16 cellular contexts compared by ENCODE assay signal in the genomic region with DNA sequence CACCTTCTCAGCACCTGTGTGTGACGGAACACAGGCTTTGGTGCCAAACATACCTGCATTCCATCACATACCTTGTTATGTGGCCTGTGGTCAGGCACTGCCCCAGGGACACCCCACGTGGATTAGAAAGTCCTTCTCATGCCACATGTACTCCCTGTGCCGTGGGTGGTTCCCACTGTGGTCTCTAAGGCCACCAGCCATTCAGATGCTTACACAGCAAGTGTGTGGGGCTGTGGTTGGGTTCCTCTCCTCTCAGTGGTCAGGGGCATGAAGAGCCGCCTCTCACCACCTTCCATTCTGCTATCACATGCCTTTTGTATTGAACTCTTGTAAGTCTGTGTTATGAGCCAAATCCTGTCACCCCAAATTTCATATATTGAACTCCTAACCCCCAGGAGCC.
DNase-seq lines count a peak whose midpoint lies in the region; ATAC-seq and TF ChIP-seq lines count a peak whose summit lies in the region.
"Had no signal": no experiment of that assay in that cellular context is flagged by ENCODE, and none has a peak within 500 bp of the region (broad histone marks: within the 10 kb centered on the region; RNA-seq: fewer than 3 reads in every experiment).

No MANE protein-coding gene starts in this region.

- intact Hi-C loops in uterus (cut with DNase I; ENCODE audit: low total_unique reads), result no loop called here
- intact Hi-C loops in left lung (cut with DNase I), result no loop called here
- intact Hi-C loops in CD4-positive, alpha-beta memory T cell (cut with micrococcal nuclease), result no loop called here

- peaks cover 0 to 27% (median 6%) of the 10 kb centered on the region in 8 donors for H3K9me3 Mint-ChIP-seq in CD4-positive, alpha-beta memory T cell

- peak overlapping the region; percentile 61; the same call in 1 of the 2 replicates for H3K4me2 ChIP-seq in MM.1S (ENCODE audit: low read depth, low read length)

- no peaks in the 10 kb centered on the region for H4K20me1 ChIP-seq in MM.1S (ENCODE audit: insufficient read depth, low read length)

- H3K79me2 ChIP-seq in MM.1S (ENCODE audit: low read length), result no peaks in the 10 kb centered on the region

- TF ChIP-seq POLR2A in uterus (IDR thresholded peaks at IDR 0.05), result no peak

- H3K4me3 Mint-ChIP-seq in CD4-positive, alpha-beta memory T cell, result no peak overlapping the region
- H3K4me3 Mint-ChIP-seq: CD8-positive, alpha-beta T cell had no signal

- H3K27ac Mint-ChIP-seq in CD4-positive, alpha-beta memory T cell, result no peak overlapping the region
- H3K27ac Mint-ChIP-seq: CD8-positive, alpha-beta T cell had no signal

- no peak overlapping the region for H3K4me3 ChIP-seq in MM.1S (ENCODE audit: low read length)
- H3K4me3 ChIP-seq in uterus, result no peak overlapping the region
- no peak overlapping the region for H3K4me3 ChIP-seq in left lung
- no peak overlapping the region for H3K4me3 ChIP-seq in CD4-positive, alpha-beta memory T cell (ENCODE audit: low read length in 2 of 2)
- H3K4me3 ChIP-seq: GM23248 had no signal

- DNase-seq in MM.1S (peak; percentile 65), RPMI8226 (peak; percentile 93), myocyte (ENCODE audit: low read depth) (peak; percentile 38), uterus (no peak), COLO668 (lab: John Stamatoyannopoulos, UW; ENCODE audit: unreplicated experiment) (no peak), NOMO-1 treated with DMSO at 0.1 percent for 48 hours (lab: John Stamatoyannopoulos, UW; ENCODE audit: unreplicated experiment) (no peak), left lung (no peak)
- no peak for DNase-seq in CD4-positive, alpha-beta memory T cell
- DNase-seq: C1 segment of cervical spinal cord; CD8-positive, alpha-beta T cell; DMS53; DMS79 treated with DMSO at 0.1 percent for 48 hours; GF-D8; GM23248; H7; HCEC 1CT had no signal

- TF ChIP-seq CTCF in MM.1S (IDR thresholded peaks at IDR 0.05; ENCODE audit: low read length) (no peak), uterus (IDR thresholded peaks at IDR 0.05) (no peak), left lung (IDR thresholded peaks at IDR 0.05) (no peak)

- 0 out of 2 replicates have a peak overlapping the region, but pooled peaks have one; percentile 7 for H2AFZ ChIP-seq in MM.1S (ENCODE audit: low read length)
- H2AFZ ChIP-seq: GM23248 had no signal

- peaks cover 0 to 6% of the 10 kb centered on the region in 2 donors for H3K36me3 Mint-ChIP-seq in CD4-positive, alpha-beta memory T cell
- H3K36me3 Mint-ChIP-seq: CD8-positive, alpha-beta T cell had no signal

- CTCF ChIA-PET in CD4-positive, alpha-beta memory T cell (lab: Charles Lee; ENCODE audit: partially characterized antibody), result no interaction called here

- H3K36me3 ChIP-seq in MM.1S (replicated peaks; ENCODE audit: insufficient read depth, low read length) (no peaks in the 10 kb centered on the region), uterus (no peaks in the 10 kb centered on the region), left lung (no peaks in the 10 kb centered on the region)
- no peaks in the 10 kb centered on the region for H3K36me3 ChIP-seq in CD4-positive, alpha-beta memory T cell (ENCODE audit: insufficient read depth, low read length)

- H3K27me3 ChIP-seq in MM.1S (replicated peaks; ENCODE audit: insufficient read depth, low read length), result no peaks in the 10 kb centered on the region
- no peaks in the 10 kb centered on the region for H3K27me3 ChIP-seq in uterus
- H3K27me3 ChIP-seq in left lung, result no peaks in the 10 kb centered on the region
- no peaks in the 10 kb centered on the region for H3K27me3 ChIP-seq in CD4-positive, alpha-beta memory T cell (ENCODE audit: insufficient read depth, low read length)

- H3K9me3 ChIP-seq in MM.1S (replicated peaks; ENCODE audit: insufficient read depth, low read length) (no peaks in the 10 kb centered on the region), uterus (peaks cover 0 to 6% of the 10 kb centered on the region in 2 donors), left lung (peaks cover 0 to 3% of the 10 kb centered on the region in 2 donors)
- H3K9me3 ChIP-seq in CD4-positive, alpha-beta memory T cell (ENCODE audit: control insufficient read depth in 1 of 2, low read length in 2 of 2), result no peaks in the 10 kb centered on the region

- peak overlapping the region; percentile 90; the same call in 1 of the 2 replicates for H3K27ac ChIP-seq in MM.1S (ENCODE audit: low read length)
- H3K27ac ChIP-seq in uterus, result peak overlapping the region; percentile 49 to 68
- H3K27ac ChIP-seq in left lung, result no peak overlapping the region
- H3K27ac ChIP-seq in CD4-positive, alpha-beta memory T cell (ENCODE audit: low read depth, low read length), result no peak overlapping the region
- H3K27ac ChIP-seq: GM23248 had no signal

- H3K9ac ChIP-seq in MM.1S (ENCODE audit: low read length), result no peak overlapping the region
- H3K9ac ChIP-seq: GM23248 had no signal

- POLR2A ChIA-PET in CD4-positive, alpha-beta memory T cell (lab: Charles Lee; ENCODE audit: partially characterized antibody), result no interaction called here

- ATAC-seq in left lung, result no peak
- ATAC-seq: CD8-positive, alpha-beta T cell had no signal

- no peaks in the 10 kb centered on the region for H3K9me2 ChIP-seq in MM.1S (replicated peaks; ENCODE audit: insufficient read depth, low read length)

- H3K27me3 Mint-ChIP-seq in CD4-positive, alpha-beta memory T cell, result peaks cover 0 to 3% of the 10 kb centered on the region in 2 donors

- no peaks in the 10 kb centered on the region for H3K4me1 Mint-ChIP-seq in CD4-positive, alpha-beta memory T cell

- peaks cover 42% of the 10 kb centered on the region for H3K4me1 ChIP-seq in MM.1S (ENCODE audit: low read length)
- no peaks in the 10 kb centered on the region for H3K4me1 ChIP-seq in uterus
- H3K4me1 ChIP-seq in left lung, result no peaks in the 10 kb centered on the region
- no peaks in the 10 kb centered on the region for H3K4me1 ChIP-seq in CD4-positive, alpha-beta memory T cell (ENCODE audit: insufficient read depth, low read length)

- H3F3A ChIP-seq in MM.1S (ENCODE audit: insufficient read depth, low read length), result peaks cover 21% of the 10 kb centered on the region

Comparison
In these comparisons a context has a peak if more than half of its experiments do, and no peak if none do; other contexts are left out.
1. DNase-seq: peak in MM.1S (single experiment), RPMI8226 (single experiment) and myocyte (single experiment); none in uterus (0 of 2), COLO668 (single experiment), NOMO-1 treated with DMSO at 0.1 percent for 48 hours (single experiment), left lung (0 of 2) and CD4-positive, alpha-beta memory T cell (0 of 5).
2. H3K27ac ChIP-seq: peak in MM.1S (single experiment) and uterus (2 of 2); none in left lung (0 of 2) and CD4-positive, alpha-beta memory T cell (single experiment).